Comparison of ENCODE assay signal across 8 cellular contexts in the genomic region with DNA sequence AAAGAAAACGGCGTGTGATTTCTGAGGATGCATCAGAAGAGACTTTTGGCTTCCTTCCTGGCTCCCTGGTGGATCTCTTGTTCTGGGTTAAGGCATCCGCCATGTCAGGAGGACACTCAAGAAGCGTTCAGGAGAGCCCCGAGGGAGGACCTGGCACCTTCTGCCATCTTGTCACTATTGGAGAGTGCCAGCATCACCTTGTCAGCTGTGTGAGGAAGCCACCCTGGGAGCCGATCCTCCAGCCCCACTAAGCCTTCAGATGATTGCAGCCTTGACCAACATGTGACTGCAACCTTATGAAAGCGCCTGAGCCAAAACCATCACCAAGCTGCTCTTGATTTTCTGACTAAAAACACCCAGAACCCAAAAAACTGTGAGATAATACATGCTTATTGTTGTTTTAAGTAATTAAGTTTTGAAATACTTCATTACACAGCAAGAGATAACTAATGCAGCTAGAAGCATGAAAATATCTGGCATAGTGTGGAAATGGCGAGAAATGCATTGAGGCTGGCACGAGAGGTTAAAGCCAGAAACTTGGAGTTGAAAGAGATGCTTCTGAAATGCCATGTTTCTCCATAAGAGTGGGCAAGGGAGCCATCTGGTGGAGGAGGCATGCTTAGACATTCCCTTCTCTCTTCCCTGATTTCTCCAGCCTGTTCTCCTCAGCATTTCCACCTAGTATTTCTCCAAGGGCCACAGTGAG. TPM values are rescaled to one million over a fixed set of nuclear protein-coding genes. Genes with fewer than 3 reads are reported as not detected.
DNase-seq lines count a peak whose midpoint lies in the region; ATAC-seq and TF ChIP-seq lines count a peak whose summit lies in the region.

No MANE protein-coding gene starts in this region.

- ATAC-seq in naive thymus-derived CD4-positive, alpha-beta T cell = peak; percentile 83
- no peak for ATAC-seq in GM21723 (IDR thresholded peaks at IDR 0.05; ENCODE audit: unreplicated experiment)

- H3K9me3 Mint-ChIP-seq in naive thymus-derived CD4-positive, alpha-beta T cell = peaks cover 0 to 3% (median 0%) of the 10 kb centered on the region in 11 donors

- H3K4me3 ChIP-seq in BJ (ENCODE audit: low read depth, low read length) = no peak overlapping the region
- H3K4me3 ChIP-seq in epithelial cell of esophagus (ENCODE audit: low read length) = no peak overlapping the region
- H3K4me3 ChIP-seq in naive thymus-derived CD4-positive, alpha-beta T cell (ENCODE audit: low read length) = no peak overlapping the region
- no peak overlapping the region for H3K4me3 ChIP-seq in thyroid gland (replicated peaks in 1 of 3)

- intact Hi-C loops in naive thymus-derived CD4-positive, alpha-beta T cell (cut with micrococcal nuclease) = loop anchor here (1.0 to 10.0 kb wide), 8 partner anchors 17 to 403 kb away; partner anchors contain the start of genes ANKRD2 (in 2 of the 2) and R3HCC1L (in 1 of the 2)
- intact Hi-C loops in thyroid gland (cut with DNase I) = loop anchor here (10.0 kb wide), 1 partner anchor 57 kb away; no protein-coding TSS in a partner anchor

- no peak overlapping the region for H3K4me3 Mint-ChIP-seq in naive thymus-derived CD4-positive, alpha-beta T cell

- H3K4me1 ChIP-seq in naive thymus-derived CD4-positive, alpha-beta T cell (ENCODE audit: control insufficient read depth in 2 of 2, insufficient read depth in 2 of 2, low read length in 2 of 2) = peaks cover 0 to 3% of the 10 kb centered on the region in 2 donors
- peaks cover 0 to under 1% of the 10 kb centered on the region in 2 donors for H3K4me1 ChIP-seq in thyroid gland

- TF ChIP-seq POLR2A in thyroid gland (IDR thresholded peaks at IDR 0.05) = no peak

- H3K36me3 ChIP-seq in BJ (ENCODE audit: control insufficient read depth, insufficient read depth, low read length) (no peaks in the 10 kb centered on the region), thyroid gland (no peaks in the 10 kb centered on the region)
- H3K36me3 ChIP-seq in naive thymus-derived CD4-positive, alpha-beta T cell (ENCODE audit: control insufficient read depth in 2 of 3, insufficient read depth in 3 of 3, low read length in 3 of 3) = no peaks in the 10 kb centered on the region

- no peaks in the 10 kb centered on the region for H3K27me3 ChIP-seq in BJ (ENCODE audit: control insufficient read depth, insufficient read depth, low read length)
- no peaks in the 10 kb centered on the region for H3K27me3 ChIP-seq in naive thymus-derived CD4-positive, alpha-beta T cell (ENCODE audit: control insufficient read depth in 2 of 2, insufficient read depth in 2 of 2, low read length in 2 of 2)
- no peaks in the 10 kb centered on the region for H3K27me3 ChIP-seq in thyroid gland

- no peaks in the 10 kb centered on the region for H3K9me3 ChIP-seq in naive thymus-derived CD4-positive, alpha-beta T cell (ENCODE audit: control insufficient read depth in 2 of 3, low read length in 3 of 3)
- no peaks in the 10 kb centered on the region for H3K9me3 ChIP-seq in thyroid gland

- H3K27ac Mint-ChIP-seq in naive thymus-derived CD4-positive, alpha-beta T cell = no peak overlapping the region

- CTCF ChIA-PET in BJ (lab: Yijun Ruan, JAX) = interaction anchor here (0.8 to 16.1 kb wide), 14 partner anchors 8 to 160 kb away, joined by 3 to 517 read pairs (median 7); partner anchors contain the start of genes ANKRD2, AVPI1 and MARVELD1
- CTCF ChIA-PET in naive thymus-derived CD4-positive, alpha-beta T cell (lab: Charles Lee) = interaction anchor here (1.1 to 8.7 kb wide), 10 partner anchors 8 to 62 kb away, joined by 3 to 90 read pairs (median 7); partner anchors contain the start of genes AVPI1 and MARVELD1

- POLR2A ChIA-PET in BJ (lab: Charles Lee) = no interaction called here
- POLR2A ChIA-PET in naive thymus-derived CD4-positive, alpha-beta T cell (lab: Charles Lee) = interaction anchor here (1.3 to 1.6 kb wide), 2 partner anchors 30 to 54 kb away, joined by 3 read pairs; no protein-coding TSS in a partner anchor

- no peaks in the 10 kb centered on the region for H3K36me3 Mint-ChIP-seq in naive thymus-derived CD4-positive, alpha-beta T cell

- H3K27me3 Mint-ChIP-seq in naive thymus-derived CD4-positive, alpha-beta T cell = peaks cover 0 to 8% (median 3%) of the 10 kb centered on the region in 5 donors

- peaks cover 7 to 12% (median 10%) of the 10 kb centered on the region in 7 donors for H3K4me1 Mint-ChIP-seq in naive thymus-derived CD4-positive, alpha-beta T cell

- no peak overlapping the region for H3K27ac ChIP-seq in naive thymus-derived CD4-positive, alpha-beta T cell (ENCODE audit: low read depth, low read length)
- H3K27ac ChIP-seq in thyroid gland = no peak overlapping the region

- TF ChIP-seq CTCF in BJ (IDR thresholded peaks at IDR 0.05; ENCODE audit: insufficient read depth, low read depth, low read length) = peak; percentile 82
- peak; percentile 92 for TF ChIP-seq CTCF in epithelial cell of esophagus (IDR thresholded peaks at IDR 0.05; ENCODE audit: insufficient read depth, low read depth, low read length, missing control alignments)
- TF ChIP-seq CTCF in thyroid gland (IDR thresholded peaks at IDR 0.05) = peak; percentile 32 to 91 (median 88)

- DNase-seq in BJ (ENCODE audit: low read depth) = no peak
- peak; percentile 71 for DNase-seq in HCEC 1CT
- peak; percentile 31 for DNase-seq in NCI-H526 treated with DMSO at 0.1 percent for 48 hours (lab: John Stamatoyannopoulos, UW)
- DNase-seq in activated CD4-positive, alpha-beta T cell treated with anti-CD3 and anti-CD28 coated beads, Interleukin-2, amount 50 U/mL, for 4 hours = peak; percentile 47 to 49
- peak; percentile 81 for DNase-seq in epithelial cell of esophagus (ENCODE audit: low read depth)
- DNase-seq in naive thymus-derived CD4-positive, alpha-beta T cell = peak in 8 of 9 donors; percentile 32 to 58 (median 50)
- peak; percentile 68 to 75 for DNase-seq in thyroid gland

- 56 to 65% methylated on average over 9 of the region's 9 CpGs for WGBS in thyroid gland, 2 donors

RNA-seq across cellular contexts. Expression of gene ZFYVE27, which starts 5.4 kb away (rescaled TPM):
- polyA plus RNA-seq in BJ (2011; rRNA removed) = 16.1 and 22.9 TPM in 2 replicates
- 9.2 and 13.4 TPM in 2 replicates for polyA minus RNA-seq in BJ (2011; rRNA and poly(A)+ RNA removed)
- 10 to 100 TPM; 31.0 to 68.8 (median 61.8) TPM for total RNA-seq in naive thymus-derived CD4-positive, alpha-beta T cell
- 10 to 100 TPM; 32.9 to 41.0 TPM for polyA plus RNA-seq in naive thymus-derived CD4-positive, alpha-beta T cell
- 10 to 100 TPM; 18.4 to 43.5 (median 24.8) TPM for total RNA-seq in thyroid gland

RNA-seq across cellular contexts. Expression of gene MARVELD1, which starts 18.0 kb away (rescaled TPM):
- polyA plus RNA-seq in BJ (2011; rRNA removed) = 63.9 and 79.4 TPM in 2 replicates
- polyA minus RNA-seq in BJ (2011; rRNA and poly(A)+ RNA removed) = 39.7 and 44.7 TPM in 2 replicates
- total RNA-seq in naive thymus-derived CD4-positive, alpha-beta T cell = 1 to 10 TPM in 4 of 5 experiments, under 1 TPM in 1; 0.62 to 5.0 (median 2.3) TPM
- polyA plus RNA-seq in naive thymus-derived CD4-positive, alpha-beta T cell = under 1 TPM; 0.07 to 0.09 TPM
- 10 to 100 TPM in 2 of 4 donors, 1 to 10 TPM in 2; 6.0 to 46.6 (median 10.5) TPM for total RNA-seq in thyroid gland

RNA-seq across cellular contexts. Expression of gene SFRP5, which starts 40.3 kb away (rescaled TPM):
- polyA plus RNA-seq in BJ (2011; rRNA removed) = not detected in 2 replicates
- not detected in 2 replicates for polyA minus RNA-seq in BJ (2011; rRNA and poly(A)+ RNA removed)
- total RNA-seq in naive thymus-derived CD4-positive, alpha-beta T cell = under 1 TPM in 2 of 5 experiments, not detected in 3; 0.43 to 0.46 TPM
- 1 to 10 TPM in 1 of 2 donors, not detected in 1; 1.0 TPM for polyA plus RNA-seq in naive thymus-derived CD4-positive, alpha-beta T cell
- under 1 TPM in 2 of 4 donors, not detected in 2; 0.22 to 0.40 TPM for total RNA-seq in thyroid gland

RNA-seq across cellular contexts. Expression of gene AVPI1, which starts 44.5 kb away (rescaled TPM):
- 32.4 and 32.7 TPM in 2 replicates for polyA plus RNA-seq in BJ (2011; rRNA removed)
- 12.8 and 22.2 TPM in 2 replicates for polyA minus RNA-seq in BJ (2011; rRNA and poly(A)+ RNA removed)
- 10 to 100 TPM in 1 of 5 experiments, 1 to 10 TPM in 3, under 1 TPM in 1; 0.65 to 10.6 (median 2.5) TPM for total RNA-seq in naive thymus-derived CD4-positive, alpha-beta T cell
- polyA plus RNA-seq in naive thymus-derived CD4-positive, alpha-beta T cell = 1 to 10 TPM; 1.4 to 1.9 TPM
- total RNA-seq in thyroid gland = 10 to 100 TPM in 2 of 4 donors, 1 to 10 TPM in 2; 6.7 to 17.8 (median 11.2) TPM
